In genomic region chr9:94826644-94827410, GRCh38 we compare ENCODE assay signal across 15 cellular contexts.
DNase-seq lines count a peak whose midpoint lies in the region; ATAC-seq and TF ChIP-seq lines count a peak whose summit lies in the region.
"Had no signal": no experiment of that assay in that cellular context is flagged by ENCODE, and none has a peak within 500 bp of the region (broad histone marks: within the 10 kb centered on the region; RNA-seq: fewer than 3 reads in every experiment).

No MANE protein-coding gene starts in this region.

- no peak overlapping the region for H3K4me3 ChIP-seq in astrocyte of the spinal cord (ENCODE audit: low read depth, low read length)

- TF ChIP-seq CTCF in astrocyte of the spinal cord (IDR thresholded peaks at IDR 0.05; ENCODE audit: low read depth, low read length) (no peak), type B pancreatic cell (conservative IDR thresholded peaks at IDR 0.05) (no peak)

- no peak overlapping the region for H3K4me3 Mint-ChIP-seq in activated naive CD8-positive, alpha-beta T cell treated with anti-CD3 and anti-CD28 coated beads, Interleukin-2, amount 50 U/mL, for 24 hours
- no peak overlapping the region for H3K4me3 Mint-ChIP-seq in activated naive CD8-positive, alpha-beta T cell treated with anti-CD3 and anti-CD28 coated beads for 36 hours
- no peak overlapping the region for H3K4me3 Mint-ChIP-seq in natural killer cell treated with Interleukin-12 subunit alpha and Interleukin-12 subunit beta and Interleukin-15 and Interleukin-18, amount 100 ng/mL, for 72 hours
- no peak overlapping the region for H3K4me3 Mint-ChIP-seq in type B pancreatic cell
- H3K4me3 Mint-ChIP-seq: activated T-cell treated with anti-CD3 and anti-CD28 coated beads, Interleukin-2, amount 50 U/mL, for 24 hours had no signal

- ATAC-seq in activated naive CD8-positive, alpha-beta T cell treated with anti-CD3 and anti-CD28 coated beads, Interleukin-2, amount 50 U/mL, for 24 hours = peak; percentile 40
- peak; percentile 57 to 62 for ATAC-seq in natural killer cell treated with Interleukin-12 subunit alpha and Interleukin-12 subunit beta and Interleukin-15 and Interleukin-18, amount 100 ng/mL, for 72 hours
- no peak for ATAC-seq in HG03342 (IDR thresholded peaks at IDR 0.05; ENCODE audit: unreplicated experiment)
- ATAC-seq: PC-3 had no signal

- no peak overlapping the region for H3K27ac Mint-ChIP-seq in activated naive CD8-positive, alpha-beta T cell treated with anti-CD3 and anti-CD28 coated beads, Interleukin-2, amount 50 U/mL, for 24 hours
- H3K27ac Mint-ChIP-seq in activated naive CD8-positive, alpha-beta T cell treated with anti-CD3 and anti-CD28 coated beads for 36 hours = no peak overlapping the region
- no peak overlapping the region for H3K27ac Mint-ChIP-seq in natural killer cell treated with Interleukin-12 subunit alpha and Interleukin-12 subunit beta and Interleukin-15 and Interleukin-18, amount 100 ng/mL, for 72 hours
- peak overlapping the region; percentile 54 for H3K27ac Mint-ChIP-seq in type B pancreatic cell
- H3K27ac Mint-ChIP-seq: activated T-cell treated with anti-CD3 and anti-CD28 coated beads, Interleukin-2, amount 50 U/mL, for 24 hours had no signal

- peaks cover 13% of the 10 kb centered on the region for H3K9me3 Mint-ChIP-seq in activated naive CD8-positive, alpha-beta T cell treated with anti-CD3 and anti-CD28 coated beads, Interleukin-2, amount 50 U/mL, for 24 hours
- H3K9me3 Mint-ChIP-seq in activated naive CD8-positive, alpha-beta T cell treated with anti-CD3 and anti-CD28 coated beads for 36 hours = peaks cover 3% of the 10 kb centered on the region
- H3K9me3 Mint-ChIP-seq in natural killer cell treated with Interleukin-12 subunit alpha and Interleukin-12 subunit beta and Interleukin-15 and Interleukin-18, amount 100 ng/mL, for 72 hours = no peaks in the 10 kb centered on the region
- H3K9me3 Mint-ChIP-seq in type B pancreatic cell = peaks cover 4% of the 10 kb centered on the region
- H3K9me3 Mint-ChIP-seq: activated T-cell treated with anti-CD3 and anti-CD28 coated beads, Interleukin-2, amount 50 U/mL, for 24 hours had no signal

- DNase-seq in activated naive CD8-positive, alpha-beta T cell treated with anti-CD3 and anti-CD28 coated beads, Interleukin-2, amount 50 U/mL, for 24 hours = no peak
- no peak for DNase-seq in activated naive CD8-positive, alpha-beta T cell treated with anti-CD3 and anti-CD28 coated beads for 36 hours
- DNase-seq in astrocyte of the spinal cord (ENCODE audit: low read depth, low spot score) (peak; percentile 38), type B pancreatic cell (ENCODE audit: extremely low spot score, unreplicated experiment) (no peak), nucleus accumbens (lab: John Stamatoyannopoulos, UW) (no peak)
- no peak for DNase-seq in natural killer cell treated with Interleukin-12 subunit alpha and Interleukin-12 subunit beta and Interleukin-15 and Interleukin-18, amount 100 ng/mL, for 72 hours (ENCODE audit: low spot score)
- no peak for DNase-seq in activated CD8-positive, alpha-beta memory T cell treated with anti-CD3 and anti-CD28 coated beads for 24 hours
- DNase-seq: activated CD4-positive, CD25-positive, alpha-beta regulatory T cell treated with anti-CD3 and anti-CD28 coated beads, Interleukin-2, amount 50 U/mL, for 72 hours; activated T-cell treated with anti-CD3 and anti-CD28 coated beads, Interleukin-2, amount 50 U/mL, for 24 hours; DMS79; effector CD4-positive, alpha-beta T cell; PC-3; stimulated activated CD4-positive, alpha-beta T cell treated with anti-CD3 and anti-CD28 coated beads, Interleukin-12 subunit alpha, Interleukin-12 subunit beta, amount 100 ng/mL, for 4 hours; SW 1271 had no signal

- H3K4me1 Mint-ChIP-seq in activated naive CD8-positive, alpha-beta T cell treated with anti-CD3 and anti-CD28 coated beads, Interleukin-2, amount 50 U/mL, for 24 hours = peaks cover 3% of the 10 kb centered on the region
- no peaks in the 10 kb centered on the region for H3K4me1 Mint-ChIP-seq in activated naive CD8-positive, alpha-beta T cell treated with anti-CD3 and anti-CD28 coated beads for 36 hours
- peaks cover 23 to 25% of the 10 kb centered on the region in 2 donors for H3K4me1 Mint-ChIP-seq in natural killer cell treated with Interleukin-12 subunit alpha and Interleukin-12 subunit beta and Interleukin-15 and Interleukin-18, amount 100 ng/mL, for 72 hours (ENCODE audit: low read depth in 2 of 2)
- H3K4me1 Mint-ChIP-seq in type B pancreatic cell (ENCODE audit: unreplicated experiment) = peaks cover 49% of the 10 kb centered on the region

- H3K36me3 Mint-ChIP-seq in activated naive CD8-positive, alpha-beta T cell treated with anti-CD3 and anti-CD28 coated beads, Interleukin-2, amount 50 U/mL, for 24 hours (ENCODE audit: low read depth) = peaks cover 22% of the 10 kb centered on the region
- H3K36me3 Mint-ChIP-seq in activated naive CD8-positive, alpha-beta T cell treated with anti-CD3 and anti-CD28 coated beads for 36 hours = peaks cover 28% of the 10 kb centered on the region
- H3K36me3 Mint-ChIP-seq in natural killer cell treated with Interleukin-12 subunit alpha and Interleukin-12 subunit beta and Interleukin-15 and Interleukin-18, amount 100 ng/mL, for 72 hours = peaks cover 14% of the 10 kb centered on the region
- peaks cover 38% of the 10 kb centered on the region for H3K36me3 Mint-ChIP-seq in type B pancreatic cell

- no peaks in the 10 kb centered on the region for H3K27me3 Mint-ChIP-seq in activated naive CD8-positive, alpha-beta T cell treated with anti-CD3 and anti-CD28 coated beads, Interleukin-2, amount 50 U/mL, for 24 hours
- no peaks in the 10 kb centered on the region for H3K27me3 Mint-ChIP-seq in activated naive CD8-positive, alpha-beta T cell treated with anti-CD3 and anti-CD28 coated beads for 36 hours
- H3K27me3 Mint-ChIP-seq in natural killer cell treated with Interleukin-12 subunit alpha and Interleukin-12 subunit beta and Interleukin-15 and Interleukin-18, amount 100 ng/mL, for 72 hours = no peaks in the 10 kb centered on the region
- H3K27me3 Mint-ChIP-seq in type B pancreatic cell = no peaks in the 10 kb centered on the region
- H3K27me3 Mint-ChIP-seq: activated T-cell treated with anti-CD3 and anti-CD28 coated beads, Interleukin-2, amount 50 U/mL, for 24 hours had no signal

- in situ Hi-C loops in astrocyte of the spinal cord (cut with HindIII; ENCODE audit: low sequenced_read_pairs) = no loop called here
